13 cellular contexts compared by ENCODE assay signal in the genomic region with DNA sequence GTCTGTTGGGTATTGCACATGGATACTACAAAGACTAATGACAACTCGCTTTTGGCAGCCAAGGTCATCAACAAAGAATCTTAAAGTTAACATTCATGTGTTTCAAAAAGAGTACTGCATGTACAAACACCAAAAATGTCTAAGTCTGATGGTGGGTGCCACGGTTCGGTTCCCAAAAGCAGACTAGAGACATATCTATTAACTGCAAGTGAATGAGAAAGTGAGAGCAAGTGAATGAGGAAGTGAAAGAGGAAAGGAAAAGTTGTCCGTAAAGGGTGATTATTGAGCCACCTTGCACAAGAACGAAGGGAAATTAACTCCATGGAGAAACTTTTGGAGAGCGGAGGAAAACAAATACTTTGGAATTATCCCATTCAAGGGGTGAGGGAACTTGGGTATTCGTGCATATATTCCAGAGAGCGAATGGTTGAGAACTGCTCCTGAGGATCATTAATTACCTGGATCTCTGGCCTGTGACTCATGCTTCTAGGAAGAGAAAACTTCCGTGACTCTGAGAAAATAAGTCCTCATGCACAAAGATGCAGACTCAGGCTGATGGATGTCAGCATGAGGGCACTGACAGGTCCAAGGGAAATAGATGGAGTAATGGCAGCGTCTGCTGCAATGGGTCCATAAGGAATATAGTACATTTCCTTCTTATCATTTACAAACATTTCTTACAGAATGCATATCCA.
DNase-seq lines count a peak whose midpoint lies in the region; ATAC-seq and TF ChIP-seq lines count a peak whose summit lies in the region.
"Had no signal": no experiment of that assay in that cellular context is flagged by ENCODE, and none has a peak within 500 bp of the region (broad histone marks: within the 10 kb centered on the region; RNA-seq: fewer than 3 reads in every experiment).

No MANE protein-coding gene starts in this region.

- TF ChIP-seq CTCF in lower leg skin (IDR thresholded peaks at IDR 0.05): no peak

- ATAC-seq in GM18499 (IDR thresholded peaks at IDR 0.05; ENCODE audit: insufficient read depth, unreplicated experiment) (peak; percentile 85), HG02759 (IDR thresholded peaks at IDR 0.05; ENCODE audit: unreplicated experiment) (peak; percentile 83)
- ATAC-seq: stimulated activated naive CD8-positive, alpha-beta T cell treated with anti-CD3 and anti-CD28 coated beads, Interleukin-15, amount 100 ng/mL, for 72 hours had no signal

- no peak overlapping the region for H3K4me3 ChIP-seq in lower leg skin (ENCODE audit: low read depth, poor library complexity, severe bottlenecking)
- H3K4me3 ChIP-seq: HAP-1 had no signal

- TF ChIP-seq POLR2A in lower leg skin (IDR thresholded peaks at IDR 0.05): no peak

- intact Hi-C loops in lower leg skin (cut with DNase I; ENCODE audit: low total_unique reads): no loop called here

- DNase-seq in MV-4-11 (lab: John Stamatoyannopoulos, UW) (peak; percentile 90), medulla oblongata (ENCODE audit: extremely low spot score) (peak; percentile 43), midbrain (lab: John Stamatoyannopoulos, UW) (no peak), lower leg skin (ENCODE audit: low spot score in 2 of 2) (no peak), substantia nigra (lab: John Stamatoyannopoulos, UW) (no peak), NCI-H2171 (lab: John Stamatoyannopoulos, UW) (no peak)
- DNase-seq: NCI-H226; stimulated activated naive CD8-positive, alpha-beta T cell treated with anti-CD3 and anti-CD28 coated beads, Interleukin-15, amount 100 ng/mL, for 72 hours; T-helper 1 cell had no signal

- no peak overlapping the region for H3K27ac ChIP-seq in substantia nigra (ENCODE audit: low read depth, low read length, poor library complexity, severe bottlenecking)
- H3K27ac ChIP-seq: neutrophil had no signal

- 87 to 88% methylated on average over 10 of the region's 10 CpGs for WGBS in lower leg skin, 2 donors

Comparison
In these comparisons a context has a peak if more than half of its experiments do, and no peak if none do; other contexts are left out.
1. DNase-seq: peak in MV-4-11 (single experiment) and medulla oblongata (single experiment); none in midbrain (single experiment), lower leg skin (0 of 2), substantia nigra (0 of 49) and NCI-H2171 (single experiment).